Comparison of ENCODE assay signal across 13 cellular contexts in genomic region chr7:136585954-136586670, GRCh38.
"Had no signal": no experiment of that assay in that cellular context is flagged by ENCODE, and none has a peak within 500 bp of the region (broad histone marks: within the 10 kb centered on the region; RNA-seq: fewer than 3 reads in every experiment).

No MANE protein-coding gene starts in this region.

- H3K27ac ChIP-seq: right atrium auricular region, transverse colon, vagina had no signal

- H3K36me3 ChIP-seq: right atrium auricular region, transverse colon, vagina had no signal

- H3K9me3 ChIP-seq: right atrium auricular region, vagina had no signal

- H3K27me3 ChIP-seq: right atrium auricular region, transverse colon, vagina had no signal

- DNase-seq: activated CD4-positive, alpha-beta T cell treated with anti-CD3 and anti-CD28 coated beads, Interleukin-2, amount 50 U/mL, for 4 hours; activated effector memory CD4-positive, alpha-beta T cell treated with anti-CD3 and anti-CD28 coated beads, Interleukin-2, amount 50 U/mL, for 16 hours; activated naive CD4-positive, alpha-beta T cell treated with anti-CD3 and anti-CD28 coated beads, Interleukin-2, amount 50 U/mL, for 16 hours; activated T-cell treated with anti-CD3 and anti-CD28 coated beads, Interleukin-2, amount 50 U/mL, for 72 hours; effector CD8-positive, alpha-beta T cell; mucosa of descending colon; naive B cell; small intestine; stimulated activated CD4-positive, alpha-beta T cell treated with anti-CD3 and anti-CD28 coated beads, Interleukin-15, amount 100 ng/mL, for 24 hours; stimulated activated CD4-positive, alpha-beta T cell treated with anti-CD3 and anti-CD28 coated beads, Interleukin-2, amount 100 ng/mL, for 48 hours; transverse colon had no signal

- H3K4me3 ChIP-seq: mucosa of descending colon, right atrium auricular region, transverse colon, vagina had no signal

- H3K4me1 ChIP-seq: right atrium auricular region, transverse colon, vagina had no signal
